ENCODE assay signal across 8 cellular contexts in genomic region chr15:74843891-74844299, GRCh38. TPM values are rescaled to one million over a fixed set of nuclear protein-coding genes. Genes with fewer than 3 reads are reported as not detected.
DNase-seq lines count a peak whose midpoint lies in the region; ATAC-seq and TF ChIP-seq lines count a peak whose summit lies in the region.

No MANE protein-coding gene starts in this region.

- H3K36me3 Mint-ChIP-seq in CD8-positive, alpha-beta T cell: peaks cover 42% of the 10 kb centered on the region
- H3K36me3 Mint-ChIP-seq in osteocyte (ENCODE audit: unreplicated experiment): peaks cover 25% of the 10 kb centered on the region

- POLR2A ChIA-PET in CD8-positive, alpha-beta T cell (lab: Charles Lee): interaction anchor here (1.0 to 3.7 kb wide), 9 partner anchors 9 to 74 kb away, joined by 3 to 16 read pairs (median 8); partner anchors contain the start of genes FAM219B and MPI

- peak overlapping the region; percentile 60 for H3K4me3 ChIP-seq in CD8-positive, alpha-beta T cell (ENCODE audit: low read depth, low read length)
- peak overlapping the region; percentile 100 for H3K4me3 ChIP-seq in Karpas-422 (ENCODE audit: low read length)

- no peaks in the 10 kb centered on the region for H3K9me2 ChIP-seq in Karpas-422 (replicated peaks; ENCODE audit: insufficient read depth, low read length)

- CTCF ChIA-PET in CD8-positive, alpha-beta T cell (lab: Charles Lee): interaction anchor here (0.8 to 6.1 kb wide), 10 partner anchors 16 to 74 kb away, joined by 3 to 62 read pairs (median 6); no protein-coding TSS in a partner anchor

- peak overlapping the region; percentile 93 for H3K27ac Mint-ChIP-seq in CD8-positive, alpha-beta T cell
- H3K27ac Mint-ChIP-seq in osteocyte (ENCODE audit: unreplicated experiment): peak overlapping the region; percentile 94

- no peaks in the 10 kb centered on the region for H3K9me3 Mint-ChIP-seq in CD8-positive, alpha-beta T cell
- no peaks in the 10 kb centered on the region for H3K9me3 Mint-ChIP-seq in osteocyte (ENCODE audit: unreplicated experiment)

- peak overlapping the region; percentile 91 for H3K4me3 Mint-ChIP-seq in CD8-positive, alpha-beta T cell
- no peak overlapping the region for H3K4me3 Mint-ChIP-seq in osteocyte (ENCODE audit: unreplicated experiment)

- H3K27me3 Mint-ChIP-seq in CD8-positive, alpha-beta T cell (ENCODE audit: low read depth): no peaks in the 10 kb centered on the region
- H3K27me3 Mint-ChIP-seq in osteocyte (ENCODE audit: unreplicated experiment): no peaks in the 10 kb centered on the region

- peaks cover 24% of the 10 kb centered on the region for H3K36me3 ChIP-seq in CD8-positive, alpha-beta T cell (ENCODE audit: insufficient read depth, low read length)
- peaks cover 7% of the 10 kb centered on the region; the same call in 1 of the 2 replicates for H3K36me3 ChIP-seq in Karpas-422 (ENCODE audit: insufficient read depth, low read length)

- H3K27ac ChIP-seq in CD8-positive, alpha-beta T cell (ENCODE audit: low read depth, low read length): peak overlapping the region; percentile 47
- H3K27ac ChIP-seq in Karpas-422 (ENCODE audit: low read length) (peak overlapping the region; percentile 85), cingulate gyrus (ENCODE audit: low read depth, low read length) (peak overlapping the region; percentile 88)

- intact Hi-C loops in CD8-positive, alpha-beta T cell (cut with DNase I, micrococcal nuclease): loop anchor here (1.0 to 5.0 kb wide), 15 partner anchors 29 to 607 kb away; partner anchors contain the start of genes COX5A (in 2 of the 2), SCAMP2 (in 2 of the 2), SIN3A (in 2 of the 2) and ARID3B (in 1 of the 2)
- intact Hi-C loops in posterior cingulate gyrus (cut with DNase I): loop anchor here (2.0 to 5.0 kb wide), 3 partner anchors 29 to 63 kb away; partner anchors contain the start of genes CSK, FAM219B and SCAMP2

- H2AFZ ChIP-seq in Karpas-422 (ENCODE audit: low read length): no peak overlapping the region

- no peaks in the 10 kb centered on the region for H3K9me3 ChIP-seq in CD8-positive, alpha-beta T cell (ENCODE audit: low read length)
- H3K9me3 ChIP-seq in Karpas-422 (ENCODE audit: low read length): no peaks in the 10 kb centered on the region

- ATAC-seq in CD8-positive, alpha-beta T cell: no peak
- ATAC-seq in GM18870 (IDR thresholded peaks at IDR 0.05; ENCODE audit: unreplicated experiment): no peak

- peak overlapping the region; percentile 98 for H3K9ac ChIP-seq in Karpas-422 (ENCODE audit: low read length)

- peaks cover 16% of the 10 kb centered on the region for H3K79me2 ChIP-seq in Karpas-422 (ENCODE audit: low read length)

- H3K4me2 ChIP-seq in Karpas-422 (ENCODE audit: low read depth, low read length, poor library complexity, severe bottlenecking): peak overlapping the region; percentile 83

- peaks cover 43% of the 10 kb centered on the region for H3K4me1 ChIP-seq in CD8-positive, alpha-beta T cell (ENCODE audit: insufficient read depth, low read length)
- peaks cover 62% of the 10 kb centered on the region for H3K4me1 ChIP-seq in Karpas-422 (ENCODE audit: low read length)

- in situ Hi-C loops in GM13977 (cut with MboI; ENCODE audit: low pct_unique_long_range_greater_than_20kb, low sequenced_read_pairs, unreplicated experiment): no loop called here

- 0 out of 2 replicates have a peak, but pooled peaks cover 7% of the 10 kb centered on the region for H4K20me1 ChIP-seq in Karpas-422 (ENCODE audit: insufficient read depth, low read depth, low read length)

- no peaks in the 10 kb centered on the region for H3K27me3 ChIP-seq in CD8-positive, alpha-beta T cell (ENCODE audit: insufficient read depth, low read length)
- H3K27me3 ChIP-seq in Karpas-422 (ENCODE audit: low read length): no peaks in the 10 kb centered on the region

- TF ChIP-seq CTCF in CD8-positive, alpha-beta T cell (IDR thresholded peaks at IDR 0.05): no peak
- no peak for TF ChIP-seq CTCF in osteocyte (IDR thresholded peaks at IDR 0.05)
- TF ChIP-seq CTCF in GM13977 (IDR thresholded peaks at IDR 0.05; ENCODE audit: extremely low read depth, insufficient read depth, missing control alignments): no peak

- peak in 1 of 7 experiments; percentile 17 for DNase-seq in CD8-positive, alpha-beta T cell
- no peak for DNase-seq in Karpas-422
- no peak for DNase-seq in osteocyte (ENCODE audit: extremely low spot score, unreplicated experiment)
- no peak for DNase-seq in posterior cingulate gyrus
- DNase-seq in NCI-H146 (lab: John Stamatoyannopoulos, UW): no peak
- DNase-seq in GM13977 (ENCODE audit: low spot score): no peak

- H3K4me1 Mint-ChIP-seq in CD8-positive, alpha-beta T cell (ENCODE audit: low read depth): peaks cover 48% of the 10 kb centered on the region
- peaks cover 20% of the 10 kb centered on the region for H3K4me1 Mint-ChIP-seq in osteocyte (ENCODE audit: unreplicated experiment)

RNA-seq across cellular contexts. Expression of gene ULK3, which starts 0.9 kb away (rescaled TPM):
- total RNA-seq in CD8-positive, alpha-beta T cell: 10 to 100 TPM; 34.3 to 35.1 TPM
- total RNA-seq in Karpas-422 (2014; rRNA removed; shearing (Covaris generic); ENCODE audit: low replicate concordance): 87.3 and 89.6 TPM in 2 replicates
- 30.6 and 32.4 TPM in 2 replicates for total RNA-seq in osteocyte

RNA-seq across cellular contexts. Expression of gene CPLX3, which starts 17.5 kb away (rescaled TPM):
- total RNA-seq in CD8-positive, alpha-beta T cell: under 1 TPM; 0.19 to 0.36 TPM
- 5.2 and 7.3 TPM in 2 replicates for total RNA-seq in Karpas-422 (2014; rRNA removed; shearing (Covaris generic); ENCODE audit: low replicate concordance)
- not detected in 2 replicates for total RNA-seq in osteocyte

RNA-seq across cellular contexts. Expression of gene SCAMP2, which starts 29.3 kb away (rescaled TPM):
- 10 to 100 TPM; 48.7 to 57.2 TPM for total RNA-seq in CD8-positive, alpha-beta T cell
- 37.1 and 54.9 TPM in 2 replicates for total RNA-seq in Karpas-422 (2014; rRNA removed; shearing (Covaris generic); ENCODE audit: low replicate concordance)
- 65.0 and 73.4 TPM in 2 replicates for total RNA-seq in osteocyte

RNA-seq across cellular contexts. Expression of gene LMAN1L, which starts 31.3 kb away (rescaled TPM):
- not detected for total RNA-seq in CD8-positive, alpha-beta T cell
- 3.3 and 4.3 TPM in 2 replicates for total RNA-seq in Karpas-422 (2014; rRNA removed; shearing (Covaris generic); ENCODE audit: low replicate concordance)
- not detected in 2 replicates for total RNA-seq in osteocyte

RNA-seq across cellular contexts. Expression of gene MPI, which starts 45.9 kb away (rescaled TPM):
- 10 to 100 TPM; 18.3 to 19.9 TPM for total RNA-seq in CD8-positive, alpha-beta T cell
- total RNA-seq in Karpas-422 (2014; rRNA removed; shearing (Covaris generic); ENCODE audit: low replicate concordance): 73.7 and 78.8 TPM in 2 replicates
- 30.1 TPM in 2 replicates for total RNA-seq in osteocyte
